In the genomic region with DNA sequence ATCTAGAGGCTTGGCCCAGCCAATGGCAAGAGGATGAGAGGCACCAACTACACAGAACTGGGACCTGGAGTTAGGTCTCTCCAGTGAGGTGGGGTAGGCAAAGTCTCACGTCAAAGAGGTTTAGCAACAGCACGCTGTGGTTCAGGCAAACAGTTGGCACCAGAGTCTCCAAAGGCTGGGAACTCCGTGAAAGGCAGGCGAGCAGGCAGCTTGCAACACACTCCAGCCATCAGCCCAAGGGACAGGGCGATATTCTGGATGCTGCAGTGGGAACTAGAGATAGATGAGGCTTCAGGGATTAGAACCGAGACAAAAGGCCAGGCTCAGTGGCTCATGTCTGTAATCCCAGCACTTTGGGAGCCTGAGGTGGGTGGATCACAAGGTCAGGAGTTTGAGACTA, we compare ENCODE assay signal across 17 cellular contexts.
DNase-seq lines count a peak whose midpoint lies in the region; ATAC-seq and TF ChIP-seq lines count a peak whose summit lies in the region.
"Had no signal": no experiment of that assay in that cellular context is flagged by ENCODE, and none has a peak within 500 bp of the region (broad histone marks: within the 10 kb centered on the region; RNA-seq: fewer than 3 reads in every experiment).

No MANE protein-coding gene starts in this region.

- intact Hi-C loops in Right ventricle myocardium inferior (cut with DNase I) (no loop called here), cardiac septum (cut with DNase I) (no loop called here), sciatic nerve (cut with DNase I) (no loop called here)

- DNase-seq in Right ventricle myocardium inferior (ENCODE audit: missing footprints) (no peak), cardiac septum (ENCODE audit: low spot score) (no peak), right atrium auricular region (ENCODE audit: low spot score) (peak; percentile 82), sciatic nerve (ENCODE audit: low spot score) (no peak), AG08395 (ENCODE audit: low spot score) (no peak)
- DNase-seq: AML-193; CD8-positive, alpha-beta memory T cell; DND-41; GDM1; HCEC 1CT; HFFc6 had no signal

- peaks cover 0 to 35% of the 10 kb centered on the region in 2 donors for H3K4me1 ChIP-seq in right atrium auricular region
- H3K4me1 ChIP-seq: BLaER1, Caco-2 had no signal

- peak overlapping the region in 1 of 2 donors; percentile 11 for H3K27ac ChIP-seq in right atrium auricular region
- H3K27ac ChIP-seq: 22Rv1, BLaER1 had no signal

- no peak for TF ChIP-seq CTCF in right atrium auricular region (IDR thresholded peaks at IDR 0.05)

- no peaks in the 10 kb centered on the region for H3K36me3 ChIP-seq in right atrium auricular region
- H3K36me3 ChIP-seq: BLaER1 had no signal

- ATAC-seq in Right ventricle myocardium inferior (peak; percentile 84), sciatic nerve (peak; percentile 54), HG02588 (IDR thresholded peaks at IDR 0.05; ENCODE audit: unreplicated experiment) (no peak), GM21723 (IDR thresholded peaks at IDR 0.05; ENCODE audit: unreplicated experiment) (no peak)
- ATAC-seq: HepG2 had no signal

- no peaks in the 10 kb centered on the region for H3K9me3 ChIP-seq in right atrium auricular region
- H3K9me3 ChIP-seq: Caco-2 had no signal

- no peak overlapping the region for H3K4me3 ChIP-seq in right atrium auricular region
- H3K4me3 ChIP-seq: BLaER1 had no signal

- no peaks in the 10 kb centered on the region for H3K27me3 ChIP-seq in right atrium auricular region
- H3K27me3 ChIP-seq: BLaER1 had no signal

Comparison
In these comparisons a context has a peak if more than half of its experiments do, and no peak if none do; other contexts are left out.
1. ATAC-seq: peak in Right ventricle myocardium inferior (single experiment) and sciatic nerve (single experiment); none in HG02588 (single experiment) and GM21723 (single experiment).